8 cellular contexts compared by ENCODE assay signal in the genomic region with DNA sequence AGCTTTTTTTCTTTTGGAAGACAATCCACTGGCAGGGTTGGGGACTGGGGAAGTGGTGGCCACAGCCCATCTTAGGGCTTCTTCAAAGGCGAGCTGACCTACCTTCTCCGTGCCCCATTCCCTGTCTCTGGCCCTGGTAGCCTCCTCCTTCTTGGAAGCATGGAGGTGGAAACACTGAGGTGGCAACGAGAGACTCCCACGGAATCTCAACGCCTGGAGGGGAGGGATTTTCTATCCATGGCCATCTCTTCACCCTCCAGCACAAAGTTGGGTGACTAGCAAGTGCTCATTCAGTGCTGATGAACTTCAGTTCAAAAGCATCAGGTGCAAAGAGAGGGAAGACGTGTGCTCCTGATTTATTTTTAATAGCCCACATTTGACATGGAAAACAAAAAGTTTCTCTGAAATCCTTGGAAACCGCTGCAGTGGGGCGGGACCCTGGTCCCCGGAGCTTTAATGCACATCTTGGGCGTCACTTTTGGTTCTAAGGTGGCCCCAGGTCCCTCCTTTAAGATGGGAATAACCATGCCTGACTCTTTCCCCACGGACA. TPM values are rescaled to one million over a fixed set of nuclear protein-coding genes. Genes with fewer than 3 reads are reported as not detected.
DNase-seq lines count a peak whose midpoint lies in the region; ATAC-seq, FAIRE-seq and TF ChIP-seq lines count a peak whose summit lies in the region.

No MANE protein-coding gene starts in this region.

- H2BK5ac ChIP-seq in H1 (ENCODE audit: low read depth, low read length), result peak overlapping the region; percentile 94; the same call in 1 of the 2 replicates

- H4K8ac ChIP-seq in H1 (ENCODE audit: extremely low read depth, insufficient read depth, low read length), result peak overlapping the region; percentile 66

- POLR2A ChIA-PET in CD4-positive, alpha-beta memory T cell (lab: Charles Lee; ENCODE audit: partially characterized antibody), result no interaction called here
- POLR2A ChIA-PET in H1 (lab: Charles Lee; ENCODE audit: partially characterized antibody), result interaction anchor here (0.7 kb wide), 1 partner anchor 256 kb away, joined by 3 read pairs; no protein-coding TSS in a partner anchor

- H3K56ac ChIP-seq in H1 (replicated peaks; ENCODE audit: insufficient read length, low read depth, low read length), result no peak overlapping the region

- no peak overlapping the region for H3K14ac ChIP-seq in H1 (ENCODE audit: insufficient read length)

- no peak for ATAC-seq in foreskin keratinocyte

- no peaks in the 10 kb centered on the region for H3K9me3 Mint-ChIP-seq in CD4-positive, alpha-beta memory T cell
- H3K9me3 Mint-ChIP-seq in neural progenitor cell, result peaks cover 2% of the 10 kb centered on the region

- peak overlapping the region in 4 of 7 donors; percentile 61 to 89 (median 81) for H3K27ac Mint-ChIP-seq in CD4-positive, alpha-beta memory T cell
- H3K27ac Mint-ChIP-seq in neural progenitor cell, result peak overlapping the region; percentile 82

- no peak for TF ChIP-seq CTCF in H1 (IDR thresholded peaks at IDR 0.05; ENCODE audit: control extremely low read depth in 1 of 3, insufficient read depth in 1 of 3, low read depth in 1 of 3, low read length in 3 of 3)
- TF ChIP-seq CTCF in neural progenitor cell (IDR thresholded peaks at IDR 0.05), result no peak
- TF ChIP-seq CTCF in foreskin keratinocyte (conservative IDR thresholded peaks at IDR 0.05), result no peak

- H3F3A ChIP-seq in neural progenitor cell (ENCODE audit: low read depth), result peaks cover 10% of the 10 kb centered on the region

- H3K36me3 ChIP-seq in CD4-positive, alpha-beta memory T cell (ENCODE audit: insufficient read depth, low read length), result no peaks in the 10 kb centered on the region
- H3K36me3 ChIP-seq in H1 (ENCODE audit: control insufficient read depth in 2 of 4, insufficient read depth in 4 of 4, low read length in 3 of 4) (peaks cover 0 to 4% (median 0%) of the 10 kb centered on the region in 4 experiments; a peak in 2 of 8 replicates), neural progenitor cell (no peaks in the 10 kb centered on the region)

- peaks cover 13% of the 10 kb centered on the region for H3K4me1 ChIP-seq in CD4-positive, alpha-beta memory T cell (ENCODE audit: insufficient read depth, low read length)
- H3K4me1 ChIP-seq in H1 (replicated peaks in 1 of 4; ENCODE audit: control insufficient read depth in 3 of 4, insufficient read depth in 4 of 4, low read length in 3 of 4) (peaks cover 0 to 5% (median 2%) of the 10 kb centered on the region in 4 experiments; a peak in 3 of 7 replicates), neural progenitor cell (peaks cover 3% of the 10 kb centered on the region), foreskin keratinocyte (peaks cover 9% of the 10 kb centered on the region)

- H3K4me3 Mint-ChIP-seq in CD4-positive, alpha-beta memory T cell, result peak overlapping the region; percentile 91 to 96 (median 93)
- peak overlapping the region; percentile 97 for H3K4me3 Mint-ChIP-seq in neural progenitor cell

- peaks cover 0 to 19% (median 11%) of the 10 kb centered on the region in 4 donors for H3K4me1 Mint-ChIP-seq in CD4-positive, alpha-beta memory T cell
- H3K4me1 Mint-ChIP-seq in neural progenitor cell, result peaks cover 30% of the 10 kb centered on the region

- H3K36me3 Mint-ChIP-seq in CD4-positive, alpha-beta memory T cell, result peaks cover 0 to 2% of the 10 kb centered on the region in 2 donors
- H3K36me3 Mint-ChIP-seq in neural progenitor cell, result peaks cover 12% of the 10 kb centered on the region

- peak in 1 of 5 donors; percentile 2 for DNase-seq in CD4-positive, alpha-beta memory T cell
- DNase-seq in NCI-H69 (lab: John Stamatoyannopoulos, UW) (peak; percentile 5), H1 (ENCODE audit: low read depth in 1 of 2, low spot score in 2 of 2) (no peak), neural progenitor cell (ENCODE audit: low spot score) (no peak), foreskin keratinocyte (no peak), amniotic stem cell (lab: John Stamatoyannopoulos, UW) (no peak), SW 1271 (lab: John Stamatoyannopoulos, UW) (no peak), SW480 (ENCODE audit: low spot score) (no peak)

- peaks cover 7% of the 10 kb centered on the region; the same call in 1 of the 2 replicates for H3K79me1 ChIP-seq in H1 (ENCODE audit: low read depth, low read length)

- H2BK20ac ChIP-seq in H1 (ENCODE audit: low read length), result no peak overlapping the region

- peak overlapping the region; percentile 79 for H4K5ac ChIP-seq in H1 (ENCODE audit: insufficient read length, low read depth, low read length)

- TF ChIP-seq POLR2A in H1 (IDR thresholded peaks at IDR 0.05; ENCODE audit: control extremely low read depth in 1 of 2, low read depth in 2 of 2, low read length in 2 of 2), result no peak

- no peak for FAIRE-seq in H1 (lab: Jason Lieb, UNC)

- peak overlapping the region in 3 of 4 experiments; percentile 68 to 90 (median 77); a peak in 6 of 7 replicates for H3K9ac ChIP-seq in H1 (replicated peaks in 1 of 4; ENCODE audit: extremely low read depth in 1 of 4, low read depth in 3 of 4, low read length in 3 of 4)
- H3K9ac ChIP-seq in neural progenitor cell, result no peak overlapping the region

- peaks cover 5 to 6% of the 10 kb centered on the region in 2 donors for H3K27me3 Mint-ChIP-seq in CD4-positive, alpha-beta memory T cell
- H3K27me3 Mint-ChIP-seq in neural progenitor cell (ENCODE audit: insufficient read depth, low read depth), result peaks cover 6% of the 10 kb centered on the region

- no peaks in the 10 kb centered on the region for H3K27me3 ChIP-seq in CD4-positive, alpha-beta memory T cell (ENCODE audit: insufficient read depth, low read length)
- H3K27me3 ChIP-seq in H1 (replicated peaks in 1 of 4; ENCODE audit: control insufficient read depth in 3 of 4, extremely low read depth in 1 of 4, insufficient read depth in 3 of 4, low read length in 3 of 4) (no peaks in the 10 kb centered on the region), neural progenitor cell (no peaks in the 10 kb centered on the region), foreskin keratinocyte (peaks cover 13% of the 10 kb centered on the region)

- peak overlapping the region; percentile 63 for H4K91ac ChIP-seq in H1 (replicated peaks; ENCODE audit: insufficient read length, low read length)

- CTCF ChIA-PET in CD4-positive, alpha-beta memory T cell (lab: Charles Lee; ENCODE audit: partially characterized antibody), result no interaction called here
- CTCF ChIA-PET in H1 (lab: Charles Lee; ENCODE audit: partially characterized antibody), result interaction anchor here (0.8 to 1.6 kb wide), 4 partner anchors 14 to 93 kb away, joined by 3 to 4 read pairs (median 3); no protein-coding TSS in a partner anchor

- peak overlapping the region; percentile 81; the same call in 1 of the 2 replicates for H2BK15ac ChIP-seq in H1 (ENCODE audit: low read length)

- H2BK120ac ChIP-seq in H1 (replicated peaks; ENCODE audit: low read depth, low read length), result no peak overlapping the region

- no peak overlapping the region for H2BK12ac ChIP-seq in H1 (ENCODE audit: low read depth, low read length)

- peaks cover 5% of the 10 kb centered on the region for H3K23me2 ChIP-seq in H1 (ENCODE audit: low read depth, low read length)

- no peak for TF ChIP-seq RAD21 in H1 (IDR thresholded peaks at IDR 0.05 in 1 of 2, conservative IDR thresholded peaks at IDR 0.05 in 1 of 2; ENCODE audit: low read depth in 2 of 2, low read length in 2 of 2)

- WGBS in H1 (ENCODE audit: extremely low coverage in 1 of 2, insufficient coverage in 1 of 2, insufficient read length in 1 of 2, insufficient replicate concordance in 2 of 2, low coverage in 1 of 2, low lambda C conversion rate in 2 of 2, missing lambda C conversion rate in 1 of 2), 2 experiments, result 48% methylated on average over 11 of the region's 11 CpGs; no CpG with 5 or more reads in 1 of the 2 experiments

- peak overlapping the region; percentile 92 for H2AFZ ChIP-seq in H1 (ENCODE audit: low read length)
- H2AFZ ChIP-seq in neural progenitor cell (replicated peaks), result peak overlapping the region; percentile 57

- H3K4me2 ChIP-seq in H1 (ENCODE audit: insufficient read depth in 1 of 2, low read depth in 2 of 2, low read length in 2 of 2) (peak overlapping the region; percentile 88 to 89), neural progenitor cell (peak overlapping the region; percentile 85)

- H3K27ac ChIP-seq in CD4-positive, alpha-beta memory T cell (ENCODE audit: low read depth, low read length), result peak overlapping the region; percentile 40
- peak overlapping the region; percentile 62; the same call in 1 of the 2 replicates for H3K27ac ChIP-seq in H1 (ENCODE audit: low read depth, low read length)
- H3K27ac ChIP-seq in neural progenitor cell, result no peak overlapping the region
- no peak overlapping the region for H3K27ac ChIP-seq in foreskin keratinocyte

- H2AK5ac ChIP-seq in H1 (ENCODE audit: low read depth, low read length), result no peak overlapping the region

- TF ChIP-seq EP300 in H1 (IDR thresholded peaks at IDR 0.05; ENCODE audit: borderline replicate concordance in 1 of 2, low read depth in 2 of 2, low read length in 2 of 2), result no peak

- no peak overlapping the region for H3K23ac ChIP-seq in H1 (ENCODE audit: insufficient read length)

- intact Hi-C loops in CD4-positive, alpha-beta memory T cell (cut with micrococcal nuclease), result no loop called here

- H4K20me1 ChIP-seq in H1 (replicated peaks in 1 of 2; ENCODE audit: control insufficient read depth in 1 of 2, insufficient read depth in 2 of 2, low read length in 2 of 2), result no peaks in the 10 kb centered on the region
- no peaks in the 10 kb centered on the region for H4K20me1 ChIP-seq in neural progenitor cell (ENCODE audit: low read depth)

- H3K4me3 ChIP-seq in CD4-positive, alpha-beta memory T cell (ENCODE audit: low read length in 2 of 2), result peak overlapping the region; percentile 93 to 97
- H3K4me3 ChIP-seq in H1 (ENCODE audit: extremely low read depth in 1 of 4, insufficient read depth in 2 of 4, low read depth in 3 of 4, low read length in 4 of 4), result peak overlapping the region; percentile 79 to 91 (median 88)
- peak overlapping the region; percentile 57 for H3K4me3 ChIP-seq in neural progenitor cell

- no peak overlapping the region for H3K4ac ChIP-seq in H1 (replicated peaks; ENCODE audit: insufficient read length, low read depth, low read length)

- H3K9me3 ChIP-seq in CD4-positive, alpha-beta memory T cell (ENCODE audit: control insufficient read depth in 1 of 2, low read length in 2 of 2), result no peaks in the 10 kb centered on the region
- H3K9me3 ChIP-seq in H1 (ENCODE audit: insufficient read depth in 2 of 2, low read depth in 1 of 2, low read length in 1 of 2) (peaks cover 2 to 3% of the 10 kb centered on the region in 2 experiments; a peak in 1 of 4 replicates), neural progenitor cell (ENCODE audit: low read depth) (no peaks in the 10 kb centered on the region)

- peaks cover 0 to 8% of the 10 kb centered on the region in 2 experiments; a peak in 2 of 4 replicates for H3K79me2 ChIP-seq in H1 (ENCODE audit: control insufficient read depth in 1 of 2, insufficient read depth in 2 of 2, low read length in 2 of 2)
- H3K79me2 ChIP-seq in neural progenitor cell (ENCODE audit: low read depth), result peaks cover 22% of the 10 kb centered on the region

- peak overlapping the region; percentile 97; the same call in 1 of the 2 replicates for H3K18ac ChIP-seq in H1 (ENCODE audit: extremely low read depth, low read length)

RNA-seq across cellular contexts. Expression of a gene that starts 0.6 kb away (rescaled TPM):
- 1 to 10 TPM; 1.1 to 1.4 TPM for total RNA-seq in CD4-positive, alpha-beta memory T cell
- polyA plus RNA-seq in CD4-positive, alpha-beta memory T cell, result under 1 TPM in 1 of 2 donors, not detected in 1; 0.50 TPM
- 33.0 and 36.1 TPM in 2 replicates for total RNA-seq in H1 (2021; fragmentation: NEBNext Ultra II Directional; extraction: Animal tissue kit (Norgen Biotek cat#: 25700))
- polyA plus RNA-seq in H1 (2011; rRNA removed), result 17.6 and 23.2 TPM in 2 replicates
- polyA plus RNA-seq in H1 (2011; cell fraction: cytosol; rRNA removed), result 33.4 TPM
- 36.4 TPM for polyA plus RNA-seq in H1 (2011; cell fraction: nucleus; rRNA removed)
- 21.9 to 31.6 TPM (median 26.4 TPM) in 4 replicates for polyA plus RNA-seq in H1 (2012, experiment 1 of 2)
- polyA plus RNA-seq in H1 (2012, experiment 2 of 2), result 10.4 TPM
- polyA plus RNA-seq in H1 (2013, experiment 1 of 2), result 18.3 TPM
- 18.4 TPM for polyA plus RNA-seq in H1 (2013, experiment 2 of 2)
- 65.7 and 72.1 TPM in 2 replicates for polyA minus RNA-seq in H1 (2011; rRNA and poly(A)+ RNA removed)
- 23.5 TPM for polyA minus RNA-seq in H1 (2011; cell fraction: cytosol; rRNA and poly(A)+ RNA removed)
- 48.2 TPM for polyA minus RNA-seq in H1 (2011; cell fraction: nucleus; rRNA and poly(A)+ RNA removed)
- total RNA-seq in neural progenitor cell (ENCODE audit: low replicate concordance), result 42.8 and 45.8 TPM in 2 replicates
- 13.4 and 15.4 TPM in 2 replicates for total RNA-seq in foreskin keratinocyte
- 9.1 and 11.0 TPM in 2 replicates for polyA plus RNA-seq in foreskin keratinocyte

Comparison
In these comparisons a context has a peak if more than half of its experiments do, and no peak if none do; other contexts are left out.
1. H3K27ac ChIP-seq: peak in CD4-positive, alpha-beta memory T cell (single experiment) and H1 (single experiment); none in neural progenitor cell (single experiment) and foreskin keratinocyte (single experiment).
2. Peak in every context shown above with its lines, with median percentiles within 50 percentile points of each other: H3K4me3 ChIP-seq.